8 cellular contexts compared by ENCODE assay signal in the genomic region with DNA sequence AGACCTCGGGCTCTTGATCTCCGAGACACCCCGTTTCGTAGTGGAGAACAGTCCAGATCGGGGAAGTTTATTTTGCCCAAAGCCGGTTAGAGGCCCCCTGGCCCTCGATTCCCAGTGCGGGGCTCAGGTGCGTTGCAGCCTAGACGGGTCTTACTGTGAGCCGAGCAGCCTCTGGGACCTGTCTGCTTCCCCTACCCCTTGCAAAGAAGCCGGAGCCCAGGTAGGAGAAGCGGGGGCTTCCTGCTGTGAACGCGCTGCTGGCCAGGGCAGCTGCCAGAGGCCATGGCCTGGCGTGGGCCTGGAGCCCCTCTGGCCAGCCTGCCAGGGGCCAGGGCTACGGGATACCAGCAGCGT. TPM values are rescaled to one million over a fixed set of nuclear protein-coding genes. Genes with fewer than 3 reads are reported as not detected.
DNase-seq lines count a peak whose midpoint lies in the region; ATAC-seq and TF ChIP-seq lines count a peak whose summit lies in the region.

No MANE protein-coding gene starts in this region.

- no peaks in the 10 kb centered on the region for H3K9me3 ChIP-seq in right atrium auricular region

- ATAC-seq in activated B cell treated with CpG ODN at 0.5 μM for 24 hours (ENCODE audit: low read depth): peak; percentile 9
- ATAC-seq in stimulated activated effector memory CD8-positive, alpha-beta T cell treated with anti-CD3 and anti-CD28 coated beads, Interleukin-12 subunit alpha, Interleukin-12 subunit beta, amount 100 ng/mL, for 72 hours: peak; percentile 25
- ATAC-seq in HG03457 (IDR thresholded peaks at IDR 0.05; ENCODE audit: unreplicated experiment): no peak

- no peak for DNase-seq in H7
- DNase-seq in activated B cell treated with CpG ODN at 0.5 μM for 24 hours: no peak
- no peak for DNase-seq in right atrium auricular region (ENCODE audit: low spot score)
- DNase-seq in stimulated activated effector memory CD8-positive, alpha-beta T cell treated with anti-CD3 and anti-CD28 coated beads, Interleukin-12 subunit alpha, Interleukin-12 subunit beta, amount 100 ng/mL, for 72 hours (ENCODE audit: low spot score in 2 of 2): no peak
- DNase-seq in occipital lobe (lab: John Stamatoyannopoulos, UW): no peak
- no peak for DNase-seq in NCI-H774 (lab: John Stamatoyannopoulos, UW)
- DNase-seq in posterior vena cava (ENCODE audit: low spot score): no peak

- POLR2A ChIA-PET in activated B cell treated with CpG ODN at 0.5 μM for 24 hours (lab: Charles Lee): interaction anchor here (1.0 to 1.2 kb wide), 2 partner anchors 10 to 136 kb away, joined by 3 to 4 read pairs; no protein-coding TSS in a partner anchor

- H3K27me3 Mint-ChIP-seq in activated B cell treated with CpG ODN at 0.5 μM for 24 hours: no peaks in the 10 kb centered on the region

- H3K4me3 Mint-ChIP-seq in activated B cell treated with CpG ODN at 0.5 μM for 24 hours: peak overlapping the region; percentile 89
- H3K4me3 Mint-ChIP-seq in stimulated activated effector memory CD8-positive, alpha-beta T cell treated with anti-CD3 and anti-CD28 coated beads, Interleukin-12 subunit alpha, Interleukin-12 subunit beta, amount 100 ng/mL, for 72 hours: peak overlapping the region; percentile 77

- CTCF ChIA-PET in activated B cell treated with CpG ODN at 0.5 μM for 24 hours (lab: Charles Lee): interaction anchor here (0.7 kb wide), 1 partner anchor 36 kb away, joined by 3 read pairs; no protein-coding TSS in a partner anchor

- H3K36me3 ChIP-seq in H7 (replicated peaks; ENCODE audit: control insufficient read depth, insufficient read depth, low read length) (no peaks in the 10 kb centered on the region), right atrium auricular region (no peaks in the 10 kb centered on the region)

- intact Hi-C loops in activated B cell treated with CpG ODN at 0.5 μM for 24 hours (cut with micrococcal nuclease) (loop anchor here (1.0 to 5.0 kb wide), 2 partner anchors 35 to 40 kb away; a partner anchor contains a TSS), posterior vena cava (cut with DNase I) (loop anchor here in 1 of 2 donors (5.0 kb wide), 1 partner anchor 1160 kb away; a partner anchor contains a TSS)

- peak overlapping the region; percentile 30 for H3K27ac Mint-ChIP-seq in activated B cell treated with CpG ODN at 0.5 μM for 24 hours
- peak overlapping the region; percentile 23 for H3K27ac Mint-ChIP-seq in stimulated activated effector memory CD8-positive, alpha-beta T cell treated with anti-CD3 and anti-CD28 coated beads, Interleukin-12 subunit alpha, Interleukin-12 subunit beta, amount 100 ng/mL, for 72 hours

- H3K9me3 Mint-ChIP-seq in activated B cell treated with CpG ODN at 0.5 μM for 24 hours: no peaks in the 10 kb centered on the region
- H3K9me3 Mint-ChIP-seq in stimulated activated effector memory CD8-positive, alpha-beta T cell treated with anti-CD3 and anti-CD28 coated beads, Interleukin-12 subunit alpha, Interleukin-12 subunit beta, amount 100 ng/mL, for 72 hours: no peaks in the 10 kb centered on the region

- TF ChIP-seq CTCF in activated B cell treated with CpG ODN at 0.5 μM for 24 hours (IDR thresholded peaks at IDR 0.05) (no peak), right atrium auricular region (IDR thresholded peaks at IDR 0.05) (no peak)

- H3K27me3 ChIP-seq in H7 (ENCODE audit: control insufficient read depth, insufficient read depth, low read length) (peaks cover 20% of the 10 kb centered on the region), right atrium auricular region (no peaks in the 10 kb centered on the region)

- peaks cover 47% of the 10 kb centered on the region for H3K4me1 Mint-ChIP-seq in activated B cell treated with CpG ODN at 0.5 μM for 24 hours
- peaks cover 20% of the 10 kb centered on the region for H3K4me1 Mint-ChIP-seq in stimulated activated effector memory CD8-positive, alpha-beta T cell treated with anti-CD3 and anti-CD28 coated beads, Interleukin-12 subunit alpha, Interleukin-12 subunit beta, amount 100 ng/mL, for 72 hours

- H3K4me1 ChIP-seq in right atrium auricular region: peaks cover 0 to 36% of the 10 kb centered on the region in 2 donors

- H3K36me3 Mint-ChIP-seq in activated B cell treated with CpG ODN at 0.5 μM for 24 hours (ENCODE audit: low read depth): peaks cover 3% of the 10 kb centered on the region
- H3K36me3 Mint-ChIP-seq in stimulated activated effector memory CD8-positive, alpha-beta T cell treated with anti-CD3 and anti-CD28 coated beads, Interleukin-12 subunit alpha, Interleukin-12 subunit beta, amount 100 ng/mL, for 72 hours: peaks cover 6% of the 10 kb centered on the region

- peak overlapping the region; percentile 86 to 93 for H3K27ac ChIP-seq in right atrium auricular region

- H3K4me3 ChIP-seq in H7 (ENCODE audit: insufficient read depth, low read depth, low read length) (peak overlapping the region; percentile 57), right atrium auricular region (peak overlapping the region; percentile 64 to 96)

RNA-seq across cellular contexts. Expression of a gene that starts 0.6 kb away (rescaled TPM):
- 39.4 and 45.1 TPM in 2 replicates for total RNA-seq in H7 (2014; rRNA removed; shearing (Covaris generic))
- total RNA-seq in activated B cell treated with CpG ODN at 0.5 μM for 24 hours (40.9 and 48.2 TPM in 2 replicates), right atrium auricular region (100 to 1,000 TPM; 182 to 241 TPM), occipital lobe (51.5 TPM), posterior vena cava (10 to 100 TPM; 75.1 to 84.3 TPM)

RNA-seq across cellular contexts. Expression of a gene that starts 8.8 kb away (rescaled TPM):
- total RNA-seq in H7 (2014; rRNA removed; shearing (Covaris generic)): 27.8 and 29.0 TPM in 2 replicates
- total RNA-seq in activated B cell treated with CpG ODN at 0.5 μM for 24 hours (12.7 and 13.2 TPM in 2 replicates), right atrium auricular region (10 to 100 TPM; 16.1 to 17.6 TPM), occipital lobe (15.1 TPM), posterior vena cava (10 to 100 TPM in 1 of 2 donors, 1 to 10 TPM in 1; 8.9 to 10.2 TPM)

RNA-seq across cellular contexts. Expression of a gene that starts 35.0 kb away (rescaled TPM):
- total RNA-seq in H7 (2014; rRNA removed; shearing (Covaris generic)): 90.5 and 100 TPM in 2 replicates
- total RNA-seq in activated B cell treated with CpG ODN at 0.5 μM for 24 hours: 30.0 and 31.5 TPM in 2 replicates
- 10 to 100 TPM; 11.4 to 15.1 TPM for total RNA-seq in right atrium auricular region
- 31.4 TPM for total RNA-seq in occipital lobe
- 10 to 100 TPM; 13.9 to 16.0 TPM for total RNA-seq in posterior vena cava

RNA-seq across cellular contexts. Expression of a gene that starts 41.4 kb away (rescaled TPM):
- total RNA-seq in H7 (2014; rRNA removed; shearing (Covaris generic)): 2.1 and 3.2 TPM in 2 replicates
- total RNA-seq in activated B cell treated with CpG ODN at 0.5 μM for 24 hours (2.6 TPM in 2 replicates), right atrium auricular region (under 1 TPM in 1 of 2 donors, not detected in 1; 0.63 TPM), occipital lobe (not detected), posterior vena cava (not detected)
